ENCODE assay signal across 8 cellular contexts in the genomic region with DNA sequence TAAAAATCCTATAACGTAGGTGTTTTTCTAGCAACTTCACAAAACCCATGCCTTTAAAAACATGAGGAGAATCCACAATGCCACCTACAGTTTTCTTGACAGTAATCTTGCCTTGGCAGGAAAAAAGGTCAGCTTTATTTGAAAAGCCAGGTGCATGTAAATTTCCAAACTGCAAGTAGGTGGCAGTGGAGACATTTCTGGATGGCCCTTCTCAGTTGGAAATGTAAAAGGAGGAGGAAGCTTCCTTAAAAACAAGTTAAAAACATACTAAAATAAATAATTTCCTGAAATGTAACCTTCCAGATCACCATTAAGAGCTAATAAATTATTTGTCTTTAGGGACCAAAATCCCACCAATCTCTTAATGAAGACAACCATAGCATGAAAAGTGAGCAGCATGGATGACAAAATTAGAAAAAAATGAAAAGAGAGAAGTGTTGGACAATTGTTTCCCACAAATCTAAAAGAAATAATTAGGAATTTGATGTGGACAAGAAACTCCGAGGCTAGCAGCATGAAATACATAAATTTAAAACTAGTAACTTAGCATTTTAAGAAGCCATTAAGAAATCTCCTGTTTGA.
DNase-seq lines count a peak whose midpoint lies in the region; ATAC-seq and TF ChIP-seq lines count a peak whose summit lies in the region.

No MANE protein-coding gene starts in this region.

- H3K27ac ChIP-seq in heart right ventricle = no peak overlapping the region

- WGBS in heart right ventricle, 2 donors = 27 to 43% methylated on average over 2 of the region's 2 CpGs

- ATAC-seq in heart right ventricle (no peak), left ventricle myocardium superior (no peak), GM18907 (IDR thresholded peaks at IDR 0.05; ENCODE audit: unreplicated experiment) (no peak), GM21528 (IDR thresholded peaks at IDR 0.05; ENCODE audit: low FRiP score, unreplicated experiment) (no peak)

- no peaks in the 10 kb centered on the region for H3K9me3 ChIP-seq in heart right ventricle

- no peaks in the 10 kb centered on the region for H3K4me1 ChIP-seq in heart right ventricle

- peaks cover 0 to 24% (median 16%) of the 10 kb centered on the region in 7 donors for H3K27me3 ChIP-seq in heart right ventricle

- TF ChIP-seq CTCF in heart right ventricle (IDR thresholded peaks at IDR 0.05) (peak in 8 of 9 donors; percentile 8 to 61 (median 47)), retinal pigment epithelial cell (conservative IDR thresholded peaks at IDR 0.05; ENCODE audit: low read depth, low read length) (peak; percentile 77)

- intact Hi-C loops in heart right ventricle (cut with DNase I) = no loop called here
- intact Hi-C loops in left ventricle myocardium superior (cut with micrococcal nuclease) = no loop called here

- H3K4me3 ChIP-seq in heart right ventricle (no peak overlapping the region), retinal pigment epithelial cell (ENCODE audit: low read length) (no peak overlapping the region)

- DNase-seq in heart right ventricle (no peak), left ventricle myocardium superior (no peak), NCI-H510A treated with DMSO at 0.1 percent for 48 hours (lab: John Stamatoyannopoulos, UW) (peak; percentile 100), dermis blood vessel endothelial cell (peak; percentile 79), retinal pigment epithelial cell (ENCODE audit: low read depth) (no peak)
- no peak for DNase-seq in stimulated activated naive CD4-positive, alpha-beta T cell treated with Interleukin-2 at 50 U/mL for 16 hours (lab: John Stamatoyannopoulos, UW)

- no peaks in the 10 kb centered on the region for H3K36me3 ChIP-seq in heart right ventricle

Comparison
In these comparisons a context has a peak if more than half of its experiments do, and no peak if none do; other contexts are left out.
1. DNase-seq: peak in NCI-H510A treated with DMSO at 0.1 percent for 48 hours (single experiment) and dermis blood vessel endothelial cell (single experiment); none in heart right ventricle (0 of 2), left ventricle myocardium superior (single experiment), retinal pigment epithelial cell (single experiment) and stimulated activated naive CD4-positive, alpha-beta T cell treated with Interleukin-2 at 50 U/mL for 16 hours (single experiment).